In the genomic region with DNA sequence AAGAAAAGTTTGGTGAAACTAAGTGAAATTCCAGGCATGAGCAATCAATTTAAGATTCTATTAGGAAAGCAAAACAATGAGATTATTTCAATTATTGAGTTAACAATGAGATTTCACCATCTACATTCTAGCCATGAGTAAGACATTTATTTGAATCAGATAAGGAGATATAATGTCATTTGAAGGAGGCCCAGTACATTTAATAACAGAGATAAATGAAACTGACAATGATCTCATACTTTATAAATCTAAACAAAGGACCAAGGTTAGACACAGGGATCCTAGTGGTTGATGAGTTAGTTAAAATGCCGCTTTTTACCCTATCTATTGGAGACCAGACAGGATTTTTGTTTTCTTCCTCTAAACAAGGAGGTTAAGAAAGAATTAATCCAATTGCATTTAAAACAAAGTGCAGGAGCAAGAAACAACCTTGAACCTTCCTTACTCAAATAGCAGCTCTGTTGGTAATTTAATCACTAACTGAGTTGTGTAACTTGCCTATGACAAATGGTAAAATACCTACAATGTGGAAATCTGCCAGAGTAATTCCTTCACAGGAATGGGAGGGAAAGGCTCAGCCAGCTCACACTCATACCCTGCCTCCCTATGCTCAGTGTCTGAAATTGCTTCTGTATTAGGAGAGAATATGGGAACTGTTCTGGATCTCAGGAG, we compare ENCODE assay signal across 13 cellular contexts.
DNase-seq lines count a peak whose midpoint lies in the region; ATAC-seq and TF ChIP-seq lines count a peak whose summit lies in the region.
"Had no signal": no experiment of that assay in that cellular context is flagged by ENCODE, and none has a peak within 500 bp of the region (broad histone marks: within the 10 kb centered on the region; RNA-seq: fewer than 3 reads in every experiment).

No MANE protein-coding gene starts in this region.

- H3K27me3 ChIP-seq in MG63 = no peaks in the 10 kb centered on the region

- CTCF ChIA-PET in AG04449 (lab: Yijun Ruan, JAX) = interaction anchor here (0.9 kb wide), 1 partner anchor 29 kb away, joined by 3 read pairs; no protein-coding TSS in a partner anchor

- TF ChIP-seq CTCF in AG04449 (IDR thresholded peaks at IDR 0.05; ENCODE audit: insufficient read depth, low read length, missing control alignments) = no peak
- TF ChIP-seq CTCF in mesothelial cell of epicardium (IDR thresholded peaks at IDR 0.05; ENCODE audit: unreplicated experiment) = no peak

- H3K9me3 ChIP-seq in MG63 = peaks cover 10% of the 10 kb centered on the region; the same call in 1 of the 2 replicates

- no peak overlapping the region for H3K4me3 Mint-ChIP-seq in mesothelial cell of epicardium
- H3K4me3 Mint-ChIP-seq: activated naive CD8-positive, alpha-beta T cell treated with anti-CD3 and anti-CD28 coated beads, Interleukin-2, amount 10 ng/mL, durations not matched to agents 7 days and 5 days; CD14-positive monocyte; memory B cell had no signal

- H3K27ac Mint-ChIP-seq in mesothelial cell of epicardium = peak overlapping the region; percentile 74
- H3K27ac Mint-ChIP-seq: activated naive CD8-positive, alpha-beta T cell treated with anti-CD3 and anti-CD28 coated beads, Interleukin-2, amount 10 ng/mL, durations not matched to agents 7 days and 5 days; memory B cell had no signal

- POLR2A ChIA-PET in AG04449 (lab: Yijun Ruan, JAX) = no interaction called here

- DNase-seq in AG04449 (ENCODE audit: low read depth, low spot score) (peak; percentile 80), MG63 (peak; percentile 78), epithelial cell of prostate (ENCODE audit: low read depth, low spot score) (peak; percentile 73), mesothelial cell of epicardium (ENCODE audit: low spot score in 2 of 2, unreplicated experiment in 2 of 2) (no peak), foreskin melanocyte (no peak), AML-193 (lab: John Stamatoyannopoulos, UW) (no peak)
- DNase-seq: activated naive CD8-positive, alpha-beta T cell treated with anti-CD3 and anti-CD28 coated beads, Interleukin-2, amount 10 ng/mL, durations not matched to agents 7 days and 5 days; NCI-H2029 treated with DMSO at 0.1 percent for 48 hours; T-helper 9 cell had no signal

- peak overlapping the region; percentile 79 for H3K27ac ChIP-seq in epithelial cell of prostate

- H3K4me1 Mint-ChIP-seq in mesothelial cell of epicardium = peaks cover 26% of the 10 kb centered on the region
- H3K4me1 Mint-ChIP-seq: activated naive CD8-positive, alpha-beta T cell treated with anti-CD3 and anti-CD28 coated beads, Interleukin-2, amount 10 ng/mL, durations not matched to agents 7 days and 5 days had no signal

- H3K4me3 ChIP-seq in AG04449 (ENCODE audit: low read depth, low read length) (no peak overlapping the region), MG63 (no peak overlapping the region)

- ATAC-seq in HG03571 (IDR thresholded peaks at IDR 0.05; ENCODE audit: unreplicated experiment) (no peak), HG03521 (IDR thresholded peaks at IDR 0.05; ENCODE audit: unreplicated experiment) (no peak)

- H3K36me3 Mint-ChIP-seq in mesothelial cell of epicardium = no peaks in the 10 kb centered on the region
- H3K36me3 Mint-ChIP-seq: CD14-positive monocyte had no signal

- no peaks in the 10 kb centered on the region for H3K36me3 ChIP-seq in MG63

- H3K9me3 Mint-ChIP-seq in mesothelial cell of epicardium = peaks cover 10% of the 10 kb centered on the region

- H3K27me3 Mint-ChIP-seq in mesothelial cell of epicardium (ENCODE audit: low read depth) = no peaks in the 10 kb centered on the region
- H3K27me3 Mint-ChIP-seq: activated naive CD8-positive, alpha-beta T cell treated with anti-CD3 and anti-CD28 coated beads, Interleukin-2, amount 10 ng/mL, durations not matched to agents 7 days and 5 days; memory B cell had no signal

Comparison
In these comparisons a context has a peak if more than half of its experiments do, and no peak if none do; other contexts are left out.
1. DNase-seq: peak in AG04449 (single experiment), MG63 (single experiment) and epithelial cell of prostate (single experiment); none in mesothelial cell of epicardium (0 of 2), foreskin melanocyte (single experiment) and AML-193 (0 of 2).